ENCODE assay signal across 8 cellular contexts in genomic region chr12:14384783-14385638, GRCh38. TPM values are rescaled to one million over a fixed set of nuclear protein-coding genes. Genes with fewer than 3 reads are reported as not detected.
DNase-seq lines count a peak whose midpoint lies in the region; ATAC-seq and TF ChIP-seq lines count a peak whose summit lies in the region.

No MANE protein-coding gene starts in this region.

- no peaks in the 10 kb centered on the region for H3K27me3 Mint-ChIP-seq in naive B cell

- no peak for TF ChIP-seq EP300 in esophagus muscularis mucosa (IDR thresholded peaks at IDR 0.05)

- TF ChIP-seq POLR2A in esophagus muscularis mucosa (IDR thresholded peaks at IDR 0.05; ENCODE audit: low read depth), result no peak

- peak overlapping the region; percentile 52 to 67 (median 65) for H3K27ac ChIP-seq in esophagus muscularis mucosa (replicated peaks in 1 of 4)
- peak overlapping the region; percentile 78 for H3K27ac ChIP-seq in thymus (ENCODE audit: low read depth)

- H3K9me3 ChIP-seq in esophagus muscularis mucosa (peaks cover 0 to 9% (median 3%) of the 10 kb centered on the region in 4 donors), thymus (ENCODE audit: control insufficient read depth) (no peaks in the 10 kb centered on the region)

- DNase-seq in COLO829 (ENCODE audit: low spot score), result peak; percentile 79
- DNase-seq in NCI-H524 treated with DMSO at 0.1 percent for 48 hours (lab: John Stamatoyannopoulos, UW), result peak; percentile 48
- peak; percentile 26 for DNase-seq in activated T-cell treated with anti-CD3 and anti-CD28 coated beads for 1 hour (ENCODE audit: low read depth)
- DNase-seq in esophagus muscularis mucosa (ENCODE audit: extremely low spot score), result no peak
- peak; percentile 20 for DNase-seq in naive B cell

- peaks cover 29 to 65% (median 48%) of the 10 kb centered on the region in 3 donors for H3K4me1 Mint-ChIP-seq in naive B cell

- intact Hi-C loops in esophagus muscularis mucosa (cut with DNase I), result no loop called here

- peak in 1 of 3 experiments; percentile 4 for TF ChIP-seq CTCF in esophagus muscularis mucosa (IDR thresholded peaks at IDR 0.05)

- peak overlapping the region; percentile 15 to 80 (median 34) for H3K4me3 Mint-ChIP-seq in naive B cell

- ATAC-seq in GM19395 (IDR thresholded peaks at IDR 0.05; ENCODE audit: unreplicated experiment) (peak; percentile 98), HG03457 (IDR thresholded peaks at IDR 0.05; ENCODE audit: unreplicated experiment) (peak; percentile 79), naive B cell (ENCODE audit: low read depth in 2 of 2) (peak; percentile 87 to 88)

- WGBS in esophagus muscularis mucosa, result 3% methylated on average over 2 of the region's 2 CpGs
- 25% methylated on average over 2 of the region's 2 CpGs for WGBS in thymus

- peak overlapping the region; percentile 24 to 36 (median 30) for H3K4me3 ChIP-seq in esophagus muscularis mucosa
- H3K4me3 ChIP-seq in thymus (ENCODE audit: low read length), result peak overlapping the region; percentile 30

- peaks cover 18 to 29% of the 10 kb centered on the region in 2 donors for H3K36me3 Mint-ChIP-seq in naive B cell

- peaks cover 0 to 28% (median 16%) of the 10 kb centered on the region in 7 donors for H3K9me3 Mint-ChIP-seq in naive B cell

- peaks cover 6 to 44% (median 38%) of the 10 kb centered on the region in 4 donors for H3K4me1 ChIP-seq in esophagus muscularis mucosa
- H3K4me1 ChIP-seq in thymus (ENCODE audit: control insufficient read depth, insufficient read depth, low read length), result peaks cover 3% of the 10 kb centered on the region

- peak overlapping the region in 5 of 6 donors; percentile 30 to 84 (median 51) for H3K27ac Mint-ChIP-seq in naive B cell

- H3K36me3 ChIP-seq in esophagus muscularis mucosa, result peaks cover 0 to 4% (median 0%) of the 10 kb centered on the region in 4 donors
- no peaks in the 10 kb centered on the region for H3K36me3 ChIP-seq in thymus (ENCODE audit: control insufficient read depth, insufficient read depth)

- H3K27me3 ChIP-seq in esophagus muscularis mucosa, result no peaks in the 10 kb centered on the region
- no peaks in the 10 kb centered on the region for H3K27me3 ChIP-seq in thymus (ENCODE audit: control insufficient read depth, insufficient read depth)

RNA-seq across cellular contexts. Expression of gene ATF7IP, which starts 19.5 kb away (rescaled TPM):
- total RNA-seq in esophagus muscularis mucosa, result 10 to 100 TPM; 26.8 to 43.2 (median 32.8) TPM
- 100 to 1,000 TPM; 192 to 410 (median 247) TPM for polyA plus RNA-seq in naive B cell (ENCODE audit: low read depth in 6 of 6)
- polyA plus RNA-seq in thymus, result 23.9 TPM
